Comparison of ENCODE assay signal across 20 cellular contexts in genomic region chr1:183583466-183583865, GRCh38. TPM values are rescaled to one million over a fixed set of nuclear protein-coding genes. Genes with fewer than 3 reads are reported as not detected.
DNase-seq lines count a peak whose midpoint lies in the region; ATAC-seq and TF ChIP-seq lines count a peak whose summit lies in the region.
"Had no signal": no experiment of that assay in that cellular context is flagged by ENCODE, and none has a peak within 500 bp of the region (broad histone marks: within the 10 kb centered on the region; RNA-seq: fewer than 3 reads in every experiment).

No MANE protein-coding gene starts in this region.

- WGBS in mesendoderm (ENCODE audit: extremely low coverage, insufficient coverage, low lambda C conversion rate), result no CpG with 5 or more reads among the region's 6 CpGs

- no peaks in the 10 kb centered on the region for H3K4me1 ChIP-seq in mesendoderm (ENCODE audit: control insufficient read depth, low read depth, low read length)

- H4K5ac ChIP-seq in mesendoderm (ENCODE audit: low read length), result no peak overlapping the region

- H3K27me3 ChIP-seq in mesendoderm (ENCODE audit: insufficient read depth, low read length, poor library complexity), result no peaks in the 10 kb centered on the region

- H3K4me1 Mint-ChIP-seq in T-helper 17 cell, result peaks cover 11% of the 10 kb centered on the region

- no peaks in the 10 kb centered on the region for H3K27me3 Mint-ChIP-seq in T-helper 17 cell
- H3K27me3 Mint-ChIP-seq: activated CD8-positive, alpha-beta T cell treated with anti-CD3 and anti-CD28 coated beads for 36 hours; natural killer cell treated with Interleukin-12 subunit alpha and Interleukin-12 subunit beta and Interleukin-15 and Interleukin-18, amount 100 ng/mL, for 72 hours; progenitor cell of endocrine pancreas had no signal

- H3K27ac Mint-ChIP-seq in T-helper 17 cell, result no peak overlapping the region
- H3K27ac Mint-ChIP-seq: activated CD8-positive, alpha-beta T cell treated with anti-CD3 and anti-CD28 coated beads for 36 hours; natural killer cell treated with Interleukin-12 subunit alpha and Interleukin-12 subunit beta and Interleukin-15 and Interleukin-18, amount 100 ng/mL, for 72 hours; progenitor cell of endocrine pancreas had no signal

- H4K8ac ChIP-seq in mesendoderm (ENCODE audit: low read depth, low read length), result no peak overlapping the region

- H2BK5ac ChIP-seq in mesendoderm (ENCODE audit: low read length), result no peak overlapping the region

- H3K23ac ChIP-seq in mesendoderm (ENCODE audit: low read length), result no peak overlapping the region

- DNase-seq in AG09309 (ENCODE audit: low read depth) (peak; percentile 42), Kasumi-1 (lab: John Stamatoyannopoulos, UW) (peak; percentile 68 to 81), T-helper 17 cell (no peak), left lobe of liver (ENCODE audit: low spot score) (no peak), mesendoderm (no peak), DMS79 treated with DMSO at 0.1 percent for 48 hours (lab: John Stamatoyannopoulos, UW) (no peak)
- DNase-seq: activated CD8-positive, alpha-beta T cell treated with anti-CD3 and anti-CD28 coated beads for 36 hours; amniotic stem cell; EL; foreskin melanocyte; NCI-H187; NCI-H446; stimulated activated naive CD8-positive, alpha-beta T cell treated with anti-CD3 and anti-CD28 coated beads, Interleukin-15, Interleukin-2, amounts not matched to agents 100 U/mL and 50 U/mL, for 24 hours had no signal

- H2AK5ac ChIP-seq in mesendoderm (ENCODE audit: low read length), result no peak overlapping the region

- H2BK120ac ChIP-seq in mesendoderm (ENCODE audit: low read depth, low read length), result no peak overlapping the region

- no peak overlapping the region for H3K4me3 Mint-ChIP-seq in T-helper 17 cell
- H3K4me3 Mint-ChIP-seq: activated CD8-positive, alpha-beta T cell treated with anti-CD3 and anti-CD28 coated beads for 36 hours; natural killer cell treated with Interleukin-12 subunit alpha and Interleukin-12 subunit beta and Interleukin-15 and Interleukin-18, amount 100 ng/mL, for 72 hours had no signal

- no peak overlapping the region for H3K9ac ChIP-seq in mesendoderm (ENCODE audit: low read length)

- H3K9me3 ChIP-seq in T-helper 17 cell (ENCODE audit: control insufficient read depth, low read length, poor library complexity, severe bottlenecking), result no peaks in the 10 kb centered on the region

- no peak overlapping the region for H3K56ac ChIP-seq in mesendoderm (ENCODE audit: low read length)

- ATAC-seq in T-helper 17 cell (peak; percentile 46), left lobe of liver (peak; percentile 19), HG03565 (IDR thresholded peaks at IDR 0.05; ENCODE audit: unreplicated experiment) (no peak), HG03196 (IDR thresholded peaks at IDR 0.05; ENCODE audit: unreplicated experiment) (no peak)
- ATAC-seq: activated CD8-positive, alpha-beta T cell treated with anti-CD3 and anti-CD28 coated beads for 36 hours; natural killer cell treated with Interleukin-12 subunit alpha and Interleukin-12 subunit beta and Interleukin-15 and Interleukin-18, amount 100 ng/mL, for 72 hours; stimulated activated naive CD8-positive, alpha-beta T cell treated with anti-CD3 and anti-CD28 coated beads, Interleukin-15, Interleukin-2, amounts not matched to agents 100 U/mL and 50 U/mL, for 24 hours had no signal

- no peaks in the 10 kb centered on the region for H3K36me3 ChIP-seq in mesendoderm (ENCODE audit: control insufficient read depth, insufficient read depth, low read length)

- no peak for TF ChIP-seq CTCF in AG09309 (IDR thresholded peaks at IDR 0.05; ENCODE audit: control insufficient read depth, insufficient read depth, low read depth, low read length, missing control alignments)

- H3K4me3 ChIP-seq in AG09309 (ENCODE audit: control insufficient read depth, low read depth, low read length) (no peak overlapping the region), mesendoderm (ENCODE audit: low read length) (no peak overlapping the region)

- H3K36me3 Mint-ChIP-seq in T-helper 17 cell (ENCODE audit: low read depth), result no peaks in the 10 kb centered on the region
- H3K36me3 Mint-ChIP-seq: natural killer cell treated with Interleukin-12 subunit alpha and Interleukin-12 subunit beta and Interleukin-15 and Interleukin-18, amount 100 ng/mL, for 72 hours had no signal

- H3K79me1 ChIP-seq in mesendoderm (ENCODE audit: low read length), result no peaks in the 10 kb centered on the region

- no peak overlapping the region for H3K27ac ChIP-seq in mesendoderm (ENCODE audit: low read depth, low read length)
- H3K27ac ChIP-seq: VCaP had no signal

- no peak overlapping the region for H3K18ac ChIP-seq in mesendoderm (ENCODE audit: low read length)

- no peaks in the 10 kb centered on the region for H3K79me2 ChIP-seq in mesendoderm (ENCODE audit: control insufficient read depth, insufficient read depth, low read length)

- no peak overlapping the region for H2BK15ac ChIP-seq in mesendoderm (replicated peaks; ENCODE audit: low read depth)

- no peak overlapping the region for H3K4ac ChIP-seq in mesendoderm (ENCODE audit: low read depth, low read length)

- H3K4me2 ChIP-seq in mesendoderm (ENCODE audit: low read length), result no peak overlapping the region

RNA-seq across cellular contexts. Expression of gene NCF2, which starts 6.8 kb away (rescaled TPM):
- 10 to 100 TPM in 1 of 2 donors, 1 to 10 TPM in 1; 2.7 to 14.7 TPM for total RNA-seq in T-helper 17 cell
- 2.8 TPM for total RNA-seq in left lobe of liver
- 0.15 TPM for polyA plus RNA-seq in mesendoderm (2013, experiment 1 of 2)
- 0.42 TPM for polyA plus RNA-seq in mesendoderm (2013, experiment 2 of 2)
- total RNA-seq: A673, lung microvascular endothelial cell had no signal

RNA-seq across cellular contexts. Expression of gene ARPC5, which starts 52.1 kb away (rescaled TPM):
- total RNA-seq in T-helper 17 cell (10 to 100 TPM; 62.1 to 69.4 TPM), left lobe of liver (27.1 TPM)
- 77.8 TPM for polyA plus RNA-seq in mesendoderm (2013, experiment 1 of 2)
- polyA plus RNA-seq in mesendoderm (2013, experiment 2 of 2), result 77.2 TPM

Comparison
In these comparisons a context has a peak if more than half of its experiments do, and no peak if none do; other contexts are left out.
1. DNase-seq: peak in AG09309 (single experiment) and Kasumi-1 (2 of 2); none in T-helper 17 cell (0 of 3), left lobe of liver (single experiment), mesendoderm (single experiment) and DMS79 treated with DMSO at 0.1 percent for 48 hours (single experiment).
2. ATAC-seq: peak in T-helper 17 cell (single experiment) and left lobe of liver (single experiment); none in HG03565 (single experiment) and HG03196 (single experiment).